In the genomic region with DNA sequence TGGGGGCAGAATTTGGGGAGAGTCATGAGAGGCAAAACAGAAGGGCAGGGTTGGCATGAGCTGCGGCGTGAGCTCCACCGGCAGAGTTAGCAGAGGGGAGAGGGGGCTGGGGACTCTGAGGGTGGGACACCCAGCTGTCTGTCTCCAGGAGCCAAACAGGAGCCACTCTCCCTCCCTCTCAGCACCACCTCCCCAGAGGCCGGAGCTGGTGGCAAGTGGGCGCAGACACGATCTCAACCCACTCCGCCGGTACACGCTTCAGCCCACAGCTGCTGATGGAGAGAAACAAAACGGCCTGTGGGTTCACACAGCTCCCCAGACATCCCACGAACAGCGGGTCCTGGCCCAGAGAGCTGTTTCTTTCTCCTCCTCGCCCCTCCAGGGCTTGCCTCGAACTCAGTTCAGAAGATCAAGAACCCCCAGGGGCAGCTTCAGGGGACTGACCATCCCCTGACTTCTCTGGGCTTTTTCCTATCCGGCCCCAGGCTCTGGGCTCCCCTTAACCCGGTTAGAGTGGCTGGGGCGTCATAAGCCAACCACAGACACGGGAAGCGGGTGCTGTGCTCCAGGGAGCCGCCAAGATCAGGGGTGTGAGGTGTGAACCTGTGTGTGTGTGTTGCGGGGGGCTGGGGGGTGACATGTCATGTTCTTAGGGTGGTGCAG, we compare ENCODE assay signal across 9 cellular contexts. TPM values are rescaled to one million over a fixed set of nuclear protein-coding genes. Genes with fewer than 3 reads are reported as not detected.
A peak's percentile ranks its signal among the peaks of the same experiment; 100 is the strongest.
DNase-seq lines count a peak whose midpoint lies in the region; ATAC-seq and TF ChIP-seq lines count a peak whose summit lies in the region.
"Had no signal": no experiment of that assay in that cellular context is flagged by ENCODE, and none has a peak within 500 bp of the region (broad histone marks: within the 10 kb centered on the region; RNA-seq: fewer than 3 reads in every experiment).

No MANE protein-coding gene starts in this region.

- peaks cover 7 to 17% of the 10 kb centered on the region in 2 donors for H3K4me1 ChIP-seq in thoracic aorta (ENCODE audit: control insufficient read depth in 1 of 2, low read depth in 2 of 2)

- peak overlapping the region in 1 of 2 donors; percentile 64 for H3K27ac ChIP-seq in thoracic aorta

- no peaks in the 10 kb centered on the region for H3K27me3 Mint-ChIP-seq in activated CD4-positive, alpha-beta T cell treated with anti-CD3 and anti-CD28 coated beads, Interleukin-2, amount 10 ng/mL, durations not matched to agents 7 days and 5 days

- peaks cover 67% of the 10 kb centered on the region for H3K4me1 Mint-ChIP-seq in activated CD4-positive, alpha-beta T cell treated with anti-CD3 and anti-CD28 coated beads, Interleukin-2, amount 10 ng/mL, durations not matched to agents 7 days and 5 days

- peak; percentile 30 for DNase-seq in activated CD4-positive, alpha-beta T cell treated with anti-CD3 and anti-CD28 coated beads, Interleukin-2, amount 10 ng/mL, durations not matched to agents 7 days and 5 days
- no peak for DNase-seq in activated CD4-positive, alpha-beta T cell treated with anti-CD3 and anti-CD28 coated beads, Interleukin-2, amount 50 U/mL, for 4 hours
- DNase-seq in T-helper 9 cell (peak; percentile 30), germinal center (ENCODE audit: low spot score) (peak; percentile 32), thoracic aorta (ENCODE audit: low spot score) (no peak), NCI-H1105 (lab: John Stamatoyannopoulos, UW) (no peak), kidney glomerular epithelial cell (lab: John Stamatoyannopoulos, UW) (no peak), cortex of kidney (lab: John Stamatoyannopoulos, UW) (no peak)

- no peaks in the 10 kb centered on the region for H3K9me3 Mint-ChIP-seq in activated CD4-positive, alpha-beta T cell treated with anti-CD3 and anti-CD28 coated beads, Interleukin-2, amount 10 ng/mL, durations not matched to agents 7 days and 5 days

- peak overlapping the region; percentile 40 for H3K4me3 ChIP-seq in thoracic aorta

- H3K4me3 Mint-ChIP-seq in activated CD4-positive, alpha-beta T cell treated with anti-CD3 and anti-CD28 coated beads, Interleukin-2, amount 10 ng/mL, durations not matched to agents 7 days and 5 days, result peak overlapping the region; percentile 80

- ATAC-seq in thoracic aorta (ENCODE audit: insufficient number of reproducible peaks, low FRiP score, low read depth), result no peak

- POLR2A ChIA-PET in activated CD4-positive, alpha-beta T cell treated with anti-CD3 and anti-CD28 coated beads, Interleukin-2, amount 10 ng/mL, durations not matched to agents 7 days and 5 days (lab: Charles Lee), result no interaction called here

- H3K27ac Mint-ChIP-seq in activated CD4-positive, alpha-beta T cell treated with anti-CD3 and anti-CD28 coated beads, Interleukin-2, amount 10 ng/mL, durations not matched to agents 7 days and 5 days, result peak overlapping the region; percentile 97

- peaks cover 5% of the 10 kb centered on the region for H3K36me3 Mint-ChIP-seq in activated CD4-positive, alpha-beta T cell treated with anti-CD3 and anti-CD28 coated beads, Interleukin-2, amount 10 ng/mL, durations not matched to agents 7 days and 5 days (ENCODE audit: low read depth)

- no peaks in the 10 kb centered on the region for H3K36me3 ChIP-seq in thoracic aorta

- TF ChIP-seq CTCF in thoracic aorta (IDR thresholded peaks at IDR 0.05), result no peak

- no peaks in the 10 kb centered on the region for H3K27me3 ChIP-seq in thoracic aorta (replicated peaks; ENCODE audit: insufficient read depth)

- CTCF ChIA-PET in activated CD4-positive, alpha-beta T cell treated with anti-CD3 and anti-CD28 coated beads, Interleukin-2, amount 10 ng/mL, durations not matched to agents 7 days and 5 days (lab: Charles Lee), result interaction anchor here (0.9 to 2.0 kb wide), 6 partner anchors 9 to 77 kb away, joined by 3 to 8 read pairs (median 4); no protein-coding TSS in a partner anchor

- no peaks in the 10 kb centered on the region for H3K9me3 ChIP-seq in thoracic aorta

RNA-seq across cellular contexts. Expression of a gene that starts 7.6 kb away (rescaled TPM):
- total RNA-seq in activated CD4-positive, alpha-beta T cell treated with anti-CD3 and anti-CD28 coated beads, Interleukin-2, amount 10 ng/mL, durations not matched to agents 7 days and 5 days, result 10 to 100 TPM; 37.1 to 41.6 TPM
- 100 to 1,000 TPM in 1 of 2 donors, 10 to 100 TPM in 1; 91.6 to 153 TPM for total RNA-seq in thoracic aorta

RNA-seq across cellular contexts. Expression of a gene that starts 26.2 kb away (rescaled TPM):
- total RNA-seq in activated CD4-positive, alpha-beta T cell treated with anti-CD3 and anti-CD28 coated beads, Interleukin-2, amount 10 ng/mL, durations not matched to agents 7 days and 5 days, result not detected
- not detected for total RNA-seq in thoracic aorta
- total RNA-seq: kidney had no signal

RNA-seq across cellular contexts. Expression of a gene that starts 40.7 kb away (rescaled TPM):
- 10 to 100 TPM; 30.5 to 31.3 TPM for total RNA-seq in activated CD4-positive, alpha-beta T cell treated with anti-CD3 and anti-CD28 coated beads, Interleukin-2, amount 10 ng/mL, durations not matched to agents 7 days and 5 days
- total RNA-seq in thoracic aorta, result 10 to 100 TPM; 16.4 to 31.1 TPM

RNA-seq across cellular contexts. Expression of a gene that starts 43.9 kb away (rescaled TPM):
- total RNA-seq in activated CD4-positive, alpha-beta T cell treated with anti-CD3 and anti-CD28 coated beads, Interleukin-2, amount 10 ng/mL, durations not matched to agents 7 days and 5 days, result not detected
- total RNA-seq in thoracic aorta, result 10 to 100 TPM in 1 of 2 donors, 1 to 10 TPM in 1; 8.3 to 17.7 TPM

RNA-seq across cellular contexts. Expression of a gene that starts 46.2 kb away (rescaled TPM):
- not detected for total RNA-seq in activated CD4-positive, alpha-beta T cell treated with anti-CD3 and anti-CD28 coated beads, Interleukin-2, amount 10 ng/mL, durations not matched to agents 7 days and 5 days
- total RNA-seq in thoracic aorta, result 1 to 10 TPM; 1.9 to 2.4 TPM

Comparison
In these comparisons a context has a peak if more than half of its experiments do, and no peak if none do; other contexts are left out.
1. DNase-seq: peak in activated CD4-positive, alpha-beta T cell treated with anti-CD3 and anti-CD28 coated beads, Interleukin-2, amount 10 ng/mL, durations not matched to agents 7 days and 5 days (single experiment), T-helper 9 cell (single experiment) and germinal center (single experiment); none in activated CD4-positive, alpha-beta T cell treated with anti-CD3 and anti-CD28 coated beads, Interleukin-2, amount 50 U/mL, for 4 hours (0 of 2), thoracic aorta (single experiment), NCI-H1105 (single experiment), kidney glomerular epithelial cell (single experiment) and cortex of kidney (single experiment).